16 cellular contexts compared by ENCODE assay signal in the genomic region with DNA sequence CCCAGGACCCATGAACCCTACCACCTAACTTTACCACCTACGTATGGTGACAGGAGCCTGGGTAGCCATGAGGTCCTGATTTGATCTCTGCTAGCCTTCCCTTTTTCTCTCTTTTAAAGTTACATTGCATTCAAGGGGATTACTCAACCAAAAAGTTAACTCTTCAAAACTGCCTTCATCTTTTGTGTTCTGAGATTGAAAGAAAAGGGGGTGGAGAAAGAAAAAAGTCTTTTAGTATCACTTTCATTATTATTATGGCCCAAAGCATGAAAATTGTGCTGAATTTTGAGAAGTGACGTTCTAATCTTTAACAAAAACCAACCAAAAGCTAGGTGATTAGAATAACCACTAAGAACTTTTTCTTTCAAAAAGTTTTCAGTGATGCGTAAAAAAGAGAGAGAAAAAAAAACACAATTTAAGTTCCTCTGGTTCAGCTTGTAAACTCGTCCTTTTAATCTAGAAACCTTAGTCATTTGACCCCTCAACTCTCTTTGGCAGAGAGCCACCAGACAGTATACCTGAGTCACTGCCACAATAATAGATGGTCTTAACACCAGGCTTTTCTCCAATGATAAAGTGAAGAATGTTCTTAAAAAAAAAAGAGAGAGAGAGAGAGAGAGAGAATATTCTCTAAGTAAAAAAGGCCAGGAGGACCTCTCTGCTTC.
DNase-seq lines count a peak whose midpoint lies in the region; ATAC-seq, FAIRE-seq and TF ChIP-seq lines count a peak whose summit lies in the region.
"Had no signal": no experiment of that assay in that cellular context is flagged by ENCODE, and none has a peak within 500 bp of the region (broad histone marks: within the 10 kb centered on the region; RNA-seq: fewer than 3 reads in every experiment).

No MANE protein-coding gene starts in this region.

- H3K4me3 ChIP-seq in kidney (ENCODE audit: low read length in 2 of 2), result no peak overlapping the region
- H3K4me3 ChIP-seq: SJSA1 had no signal

- DNase-seq in Caki2 (ENCODE audit: low read depth), result peak; percentile 88
- peak; percentile 19 for DNase-seq in RWPE1 (ENCODE audit: low spot score)
- DNase-seq in kidney, result no peak
- DNase-seq in amniotic stem cell (lab: John Stamatoyannopoulos, UW), result no peak
- no peak for DNase-seq in stimulated activated CD4-positive, alpha-beta T cell treated with anti-CD3 and anti-CD28 coated beads, Interleukin-4, amount 100 ng/mL, for 24 hours
- DNase-seq in natural killer cell, result no peak
- DNase-seq: activated T-cell treated with anti-CD3 and anti-CD28 coated beads, Interleukin-2, amount 50 U/mL, for 24 hours; Karpas-422; naive B cell; NCI-H446; WERI-Rb-1 had no signal

- H3K9me3 Mint-ChIP-seq in natural killer cell, result no peaks in the 10 kb centered on the region
- H3K9me3 Mint-ChIP-seq: activated T-cell treated with anti-CD3 and anti-CD28 coated beads, Interleukin-2, amount 50 U/mL, for 24 hours; type B pancreatic cell had no signal

- H3K27ac Mint-ChIP-seq in natural killer cell, result no peak overlapping the region
- H3K27ac Mint-ChIP-seq: activated T-cell treated with anti-CD3 and anti-CD28 coated beads, Interleukin-2, amount 50 U/mL, for 24 hours; naive B cell; type B pancreatic cell had no signal

- no peak overlapping the region for H3K4me3 Mint-ChIP-seq in natural killer cell
- H3K4me3 Mint-ChIP-seq: activated T-cell treated with anti-CD3 and anti-CD28 coated beads, Interleukin-2, amount 50 U/mL, for 24 hours; naive B cell; type B pancreatic cell had no signal

- no peaks in the 10 kb centered on the region for H3K27me3 Mint-ChIP-seq in natural killer cell (ENCODE audit: low read depth in 2 of 2)
- H3K27me3 Mint-ChIP-seq: naive B cell, type B pancreatic cell had no signal

- H3K4me1 Mint-ChIP-seq in natural killer cell, result no peaks in the 10 kb centered on the region
- H3K4me1 Mint-ChIP-seq: naive B cell had no signal

- POLR2A ChIA-PET in RWPE1 (lab: Yijun Ruan, JAX; ENCODE audit: low non-redundant PET), result no interaction called here

- no peak for TF ChIP-seq CTCF in RWPE1 (conservative IDR thresholded peaks at IDR 0.05; ENCODE audit: low read depth)
- TF ChIP-seq CTCF in kidney (IDR thresholded peaks at IDR 0.05; ENCODE audit: borderline replicate concordance, extremely low read depth, insufficient read depth), result no peak
- no peak for TF ChIP-seq CTCF in natural killer cell (IDR thresholded peaks at IDR 0.05)

- H3K9me3 ChIP-seq in kidney (ENCODE audit: control insufficient read depth in 1 of 2, low read length in 2 of 2), result no peaks in the 10 kb centered on the region
- H3K9me3 ChIP-seq: SJSA1 had no signal

- H3K27ac ChIP-seq in RWPE1, result no peak overlapping the region
- no peak overlapping the region for H3K27ac ChIP-seq in kidney (ENCODE audit: low read depth in 2 of 2, low read length in 2 of 2)
- H3K27ac ChIP-seq: SJSA1, WERI-Rb-1 had no signal

- H3K36me3 Mint-ChIP-seq in natural killer cell, result no peaks in the 10 kb centered on the region
- H3K36me3 Mint-ChIP-seq: naive B cell had no signal

- H3K9ac ChIP-seq in kidney (ENCODE audit: low read length in 2 of 2), result no peak overlapping the region

- in situ Hi-C loops in Caki2 (cut with HindIII; ENCODE audit: low pct_unique_long_range_greater_than_20kb, low sequenced_read_pairs), result no loop called here

- no peaks in the 10 kb centered on the region for H3K36me3 ChIP-seq in kidney (ENCODE audit: control insufficient read depth in 1 of 2, insufficient read depth in 2 of 2, low read length in 2 of 2)
- H3K36me3 ChIP-seq: SJSA1, WERI-Rb-1 had no signal

- no peaks in the 10 kb centered on the region for H3K4me1 ChIP-seq in kidney (ENCODE audit: control insufficient read depth in 1 of 2, insufficient read depth in 1 of 2, low read depth in 1 of 2, low read length in 2 of 2)
- H3K4me1 ChIP-seq: SJSA1 had no signal

- ATAC-seq in HG02870 (IDR thresholded peaks at IDR 0.05; ENCODE audit: unreplicated experiment), result peak; percentile 62
- no peak for ATAC-seq in HG03108 (IDR thresholded peaks at IDR 0.05; ENCODE audit: unreplicated experiment)
- no peak for ATAC-seq in natural killer cell

- peak; percentile 38 for FAIRE-seq in kidney (lab: Jason Lieb, UNC)
- FAIRE-seq: endothelial cell of umbilical vein had no signal

- intact Hi-C loops in kidney (cut with DNase I), result no loop called here
- intact Hi-C loops in natural killer cell (cut with micrococcal nuclease), result no loop called here

- CTCF ChIA-PET in RWPE1 (lab: Yijun Ruan, JAX), result interaction anchor here (0.6 kb wide), 1 partner anchor 145 kb away, joined by 3 read pairs; no protein-coding TSS in a partner anchor

Comparison
In these comparisons a context has a peak if more than half of its experiments do, and no peak if none do; other contexts are left out.
1. DNase-seq: peak in Caki2 (single experiment) and RWPE1 (single experiment); none in kidney (single experiment), amniotic stem cell (single experiment), stimulated activated CD4-positive, alpha-beta T cell treated with anti-CD3 and anti-CD28 coated beads, Interleukin-4, amount 100 ng/mL, for 24 hours (single experiment) and natural killer cell (single experiment).